ENCODE assay signal across 8 cellular contexts in genomic region chr7:135211946-135212685, GRCh38. TPM values are rescaled to one million over a fixed set of nuclear protein-coding genes. Genes with fewer than 3 reads are reported as not detected.
DNase-seq lines count a peak whose midpoint lies in the region; ATAC-seq and TF ChIP-seq lines count a peak whose summit lies in the region.
"Not testable (repeated sequence)": the region's sequence is repeated elsewhere in the genome, so short reads cannot be mapped to it uniquely, and the experiment has no call there.

No MANE protein-coding gene starts in this region.

- not testable (repeated sequence) for BruUV-seq in HCT116 (replicated peaks; lab: Mats Ljungman, UMichigan)
- BruUV-seq in PC-3 (replicated peaks; lab: Mats Ljungman, UMichigan), result TSS peak; percentile 90

- POLR2A ChIA-PET in HCT116 (lab: Charles Lee); PC-3 (lab: Charles Lee; ENCODE audit: unreplicated experiment): not testable (repeated sequence)

- H3K36me3 ChIP-seq in BLaER1 treated with 17β-estradiol and CSF1 and Interleukin-3, amounts not matched to agents 10 nM and 100 nM; HCT116 (ENCODE audit: control insufficient read depth in 1 of 2, insufficient read depth in 2 of 2, low read length in 2 of 2); PC-3 (ENCODE audit: low read depth, low read length); duodenal mucosa (ENCODE audit: control insufficient read depth in 1 of 2, insufficient read depth in 2 of 2, low read length in 2 of 2); hepatocyte (replicated peaks; ENCODE audit: insufficient read depth, low read depth): not testable (repeated sequence)

- WGBS in hepatocyte (ENCODE audit: low lambda C conversion rate, missing lambda C conversion rate), result 56% methylated on average over 24 of the region's 30 CpGs

- not testable (repeated sequence) for H3K36me3 Mint-ChIP-seq in activated T-helper 2 cell treated with anti-CD3 and anti-CD28 coated beads, Interferon-gamma antibody, Interleukin-2, Interleukin-4, amounts not matched to agents 10 μg/mL and 5 μg/mL and 100 μg/mL, durations not matched to agents 14 hours and 24 hours and 36 hours (ENCODE audit: low read depth); naive B cell

- peaks cover 28% of the 10 kb centered on the region for H3K4me1 Mint-ChIP-seq in activated T-helper 2 cell treated with anti-CD3 and anti-CD28 coated beads, Interferon-gamma antibody, Interleukin-2, Interleukin-4, amounts not matched to agents 10 μg/mL and 5 μg/mL and 100 μg/mL, durations not matched to agents 14 hours and 24 hours and 36 hours (ENCODE audit: low read depth)
- peaks cover 19 to 38% (median 34%) of the 10 kb centered on the region in 3 donors for H3K4me1 Mint-ChIP-seq in naive B cell
- peaks cover 32% of the 10 kb centered on the region for H3K4me1 Mint-ChIP-seq in stimulated activated naive CD8-positive, alpha-beta T cell treated with anti-CD3 and anti-CD28 coated beads, Interleukin-15, amount 100 ng/mL, for 72 hours

- H3K9me3 Mint-ChIP-seq in activated T-helper 2 cell treated with anti-CD3 and anti-CD28 coated beads, Interferon-gamma antibody, Interleukin-2, Interleukin-4, amounts not matched to agents 10 μg/mL and 5 μg/mL and 100 μg/mL, durations not matched to agents 14 hours and 24 hours and 36 hours; naive B cell; stimulated activated naive CD8-positive, alpha-beta T cell treated with anti-CD3 and anti-CD28 coated beads, Interleukin-15, amount 100 ng/mL, for 72 hours: not testable (repeated sequence)

- H3K27me3 ChIP-seq in BLaER1 treated with 17β-estradiol and CSF1 and Interleukin-3, amounts not matched to agents 10 nM and 100 nM, result peaks cover 0 to 15% (median 0%) of the 10 kb centered on the region in 11 experiments; a peak in 4 of 22 replicates
- not testable (repeated sequence) for H3K27me3 ChIP-seq in HCT116 (ENCODE audit: insufficient read depth, low read length); PC-3 (ENCODE audit: low read length); duodenal mucosa (ENCODE audit: control insufficient read depth in 1 of 2, insufficient read depth in 2 of 2, low read length in 2 of 2); hepatocyte

- peak overlapping the region; percentile 74 to 92 (median 85) for H3K9ac ChIP-seq in BLaER1 treated with 17β-estradiol and CSF1 and Interleukin-3, amounts not matched to agents 10 nM and 100 nM
- H3K9ac ChIP-seq in HCT116 (ENCODE audit: low read length) (peak overlapping the region; percentile 73), PC-3 (ENCODE audit: low read length) (peak overlapping the region; percentile 69), duodenal mucosa (ENCODE audit: low read depth in 1 of 2, low read length in 2 of 2) (peak overlapping the region; percentile 59 to 76)

- H3K9me3 ChIP-seq in BLaER1 treated with 17β-estradiol and CSF1 and Interleukin-3, amounts not matched to agents 10 nM and 100 nM (replicated peaks in 1 of 11); HCT116 (ENCODE audit: control insufficient read depth in 1 of 2, insufficient read depth in 1 of 2, low read depth in 1 of 2, low read length in 2 of 2); PC-3 (ENCODE audit: low read length); duodenal mucosa (ENCODE audit: control insufficient read depth in 1 of 2, low read length in 2 of 2); hepatocyte (ENCODE audit: low read depth): not testable (repeated sequence)

- DNase-seq in HCT116 (ENCODE audit: low read depth, low spot score); activated T-helper 2 cell treated with anti-CD3 and anti-CD28 coated beads, Interferon-gamma antibody, Interleukin-2, Interleukin-4, amounts not matched to agents 10 μg/mL and 5 μg/mL and 100 μg/mL, durations not matched to agents 14 hours and 24 hours and 36 hours (ENCODE audit: low spot score); hepatocyte (ENCODE audit: low spot score); naive B cell; stimulated activated naive CD8-positive, alpha-beta T cell treated with anti-CD3 and anti-CD28 coated beads, Interleukin-15, amount 100 ng/mL, for 72 hours: not testable (repeated sequence)
- DNase-seq in PC-3, result peak; percentile 19

- not testable (repeated sequence) for H3F3A ChIP-seq in PC-3 (ENCODE audit: low read length, unreplicated experiment)

- ATAC-seq in HCT116; naive B cell (ENCODE audit: low read depth in 2 of 2); stimulated activated naive CD8-positive, alpha-beta T cell treated with anti-CD3 and anti-CD28 coated beads, Interleukin-15, amount 100 ng/mL, for 72 hours: not testable (repeated sequence)
- ATAC-seq in PC-3, result peak; percentile 3; the same call in 1 of the 2 replicates

- H3K27ac ChIP-seq in BLaER1 treated with 17β-estradiol and CSF1 and Interleukin-3, amounts not matched to agents 10 nM and 100 nM, result peak overlapping the region in 10 of 11 experiments; percentile 49 to 81 (median 70); a peak in 18 of 22 replicates
- not testable (repeated sequence) for H3K27ac ChIP-seq in HCT116 (ENCODE audit: low read depth, low read length); PC-3 (ENCODE audit: low read length)
- peak overlapping the region; percentile 46 for H3K27ac ChIP-seq in duodenal mucosa (ENCODE audit: low read depth, low read length)
- H3K27ac ChIP-seq in hepatocyte, result peak overlapping the region; percentile 71

- not testable (repeated sequence) for H3K27me3 Mint-ChIP-seq in activated T-helper 2 cell treated with anti-CD3 and anti-CD28 coated beads, Interferon-gamma antibody, Interleukin-2, Interleukin-4, amounts not matched to agents 10 μg/mL and 5 μg/mL and 100 μg/mL, durations not matched to agents 14 hours and 24 hours and 36 hours (ENCODE audit: low read depth); naive B cell; stimulated activated naive CD8-positive, alpha-beta T cell treated with anti-CD3 and anti-CD28 coated beads, Interleukin-15, amount 100 ng/mL, for 72 hours

- peak overlapping the region; percentile 95 for H3K4me3 Mint-ChIP-seq in activated T-helper 2 cell treated with anti-CD3 and anti-CD28 coated beads, Interferon-gamma antibody, Interleukin-2, Interleukin-4, amounts not matched to agents 10 μg/mL and 5 μg/mL and 100 μg/mL, durations not matched to agents 14 hours and 24 hours and 36 hours (ENCODE audit: low read depth)
- H3K4me3 Mint-ChIP-seq in naive B cell, result peak overlapping the region; percentile 91 to 98 (median 96)
- peak overlapping the region; percentile 87 to 99 for H3K4me3 Mint-ChIP-seq in stimulated activated naive CD8-positive, alpha-beta T cell treated with anti-CD3 and anti-CD28 coated beads, Interleukin-15, amount 100 ng/mL, for 72 hours

- intact Hi-C loops in HCT116 (cut with micrococcal nuclease), result not testable (repeated sequence)
- intact Hi-C loops in PC-3 (cut with micrococcal nuclease), result loop anchor here (2.0 to 10.0 kb wide), 3 partner anchors 41 to 225 kb away; partner anchors contain the start of genes AGBL3 and CYREN
- intact Hi-C loops in activated T-helper 2 cell treated with anti-CD3 and anti-CD28 coated beads, Interferon-gamma antibody, Interleukin-2, Interleukin-4, amounts not matched to agents 10 μg/mL and 5 μg/mL and 100 μg/mL, durations not matched to agents 14 hours and 24 hours and 36 hours (cut with micrococcal nuclease), result loop anchor here (1.0 to 5.0 kb wide), 5 partner anchors 41 to 765 kb away; partner anchors contain the start of genes AGBL3, CNOT4, CYREN and MTPN

- not testable (repeated sequence) for TF ChIP-seq RAD21 in HCT116 (IDR thresholded peaks at IDR 0.05; ENCODE audit: low read depth)

- not testable (repeated sequence) for H3K79me2 ChIP-seq in HCT116 (ENCODE audit: insufficient read depth, low read length); PC-3 (ENCODE audit: low read length); hepatocyte

- not testable (repeated sequence) for TF ChIP-seq POLR2A in HCT116 (IDR thresholded peaks at IDR 0.05; ENCODE audit: borderline replicate concordance, extremely low read depth, insufficient read depth, insufficient read length)

- H3K4me1 ChIP-seq in BLaER1 treated with 17β-estradiol and CSF1 and Interleukin-3, amounts not matched to agents 10 nM and 100 nM, result peaks cover 35 to 43% (median 41%) of the 10 kb centered on the region in 10 experiments
- H3K4me1 ChIP-seq in HCT116 (ENCODE audit: control insufficient read depth in 1 of 2, insufficient read depth in 2 of 2, low read length in 2 of 2); PC-3 (ENCODE audit: insufficient read depth, low read length): not testable (repeated sequence)
- peaks cover 11 to 16% of the 10 kb centered on the region in 2 donors for H3K4me1 ChIP-seq in duodenal mucosa (ENCODE audit: control insufficient read depth in 1 of 2, insufficient read depth in 2 of 2, low read length in 2 of 2)
- H3K4me1 ChIP-seq in hepatocyte (ENCODE audit: insufficient read depth), result peaks cover 11% of the 10 kb centered on the region

- H3K4me3 ChIP-seq in BLaER1 treated with 17β-estradiol and CSF1 and Interleukin-3, amounts not matched to agents 10 nM and 100 nM, result peak overlapping the region; percentile 71 to 94 (median 82)
- H3K4me3 ChIP-seq in HCT116 (replicated peaks in 1 of 2; ENCODE audit: low read depth in 1 of 2, low read length in 2 of 2), result peak overlapping the region; percentile 58 to 81
- H3K4me3 ChIP-seq in PC-3 (ENCODE audit: low read length), result peak overlapping the region; percentile 100
- H3K4me3 ChIP-seq in duodenal mucosa (ENCODE audit: low read depth in 1 of 2, low read length in 2 of 2), result peak overlapping the region; percentile 72 to 83
- H3K4me3 ChIP-seq in hepatocyte, result peak overlapping the region; percentile 72

- RAD21 ChIA-PET in HCT116 (lab: Charles Lee; ENCODE audit: low non-redundant PET in 1 of 2, low total read pairs in 2 of 2, uncharacterized antibody in 2 of 2, unreplicated experiment in 2 of 2), result not testable (repeated sequence)

- H3K9me2 ChIP-seq in HCT116 (ENCODE audit: insufficient read depth); PC-3 (replicated peaks; ENCODE audit: low read length); hepatocyte (replicated peaks; ENCODE audit: insufficient read depth): not testable (repeated sequence)

- peak overlapping the region; percentile 83 to 97 (median 88) for H3K4me2 ChIP-seq in BLaER1 treated with 17β-estradiol and CSF1 and Interleukin-3, amounts not matched to agents 10 nM and 100 nM
- H3K4me2 ChIP-seq in HCT116 (ENCODE audit: low read length), result peak overlapping the region; percentile 91
- H3K4me2 ChIP-seq in PC-3 (ENCODE audit: low read length), result peak overlapping the region; percentile 94
- H3K4me2 ChIP-seq in hepatocyte, result peak overlapping the region; percentile 92

- peak overlapping the region; percentile 76 for H3K27ac Mint-ChIP-seq in activated T-helper 2 cell treated with anti-CD3 and anti-CD28 coated beads, Interferon-gamma antibody, Interleukin-2, Interleukin-4, amounts not matched to agents 10 μg/mL and 5 μg/mL and 100 μg/mL, durations not matched to agents 14 hours and 24 hours and 36 hours
- peak overlapping the region; percentile 66 to 95 (median 90) for H3K27ac Mint-ChIP-seq in naive B cell
- H3K27ac Mint-ChIP-seq in stimulated activated naive CD8-positive, alpha-beta T cell treated with anti-CD3 and anti-CD28 coated beads, Interleukin-15, amount 100 ng/mL, for 72 hours, result peak overlapping the region; percentile 67 to 81

- CTCF ChIA-PET in HCT116 (lab: Charles Lee), result interaction anchor here (1.0 kb wide), 1 partner anchor 522 kb away, joined by 4 read pairs; no protein-coding TSS in a partner anchor
- CTCF ChIA-PET in PC-3 (lab: Charles Lee), result interaction anchor here (0.7 kb wide), 1 partner anchor 62 kb away, joined by 3 read pairs; no protein-coding TSS in a partner anchor

- TF ChIP-seq CTCF in HCT116 (IDR thresholded peaks at IDR 0.05 in 2 of 3, conservative IDR thresholded peaks at IDR 0.05 in 1 of 3; ENCODE audit: borderline replicate concordance in 1 of 3, insufficient read depth in 1 of 3, low read depth in 2 of 3, low read length in 2 of 3); PC-3 (conservative IDR thresholded peaks at IDR 0.05; ENCODE audit: low read depth, low read length); hepatocyte (IDR thresholded peaks at IDR 0.05; ENCODE audit: poor library complexity): not testable (repeated sequence)

- H2AFZ ChIP-seq in HCT116 (ENCODE audit: low read depth, low read length, poor library complexity, severe bottlenecking) (peak overlapping the region; percentile 9), PC-3 (ENCODE audit: low read length) (peak overlapping the region; percentile 100), hepatocyte (peak overlapping the region; percentile 89)

- peaks cover 0 to 13% (median 0%) of the 10 kb centered on the region in 11 experiments; a peak in 1 of 22 replicates for H4K20me1 ChIP-seq in BLaER1 treated with 17β-estradiol and CSF1 and Interleukin-3, amounts not matched to agents 10 nM and 100 nM
- not testable (repeated sequence) for H4K20me1 ChIP-seq in HCT116 (ENCODE audit: insufficient read depth); PC-3 (ENCODE audit: low read length); hepatocyte (ENCODE audit: insufficient read depth, poor library complexity, severe bottlenecking)

RNA-seq across cellular contexts. Expression of gene WDR91, which starts 0.8 kb away (rescaled TPM):
- total RNA-seq in HCT116 (2021; ENCODE audit: unreplicated experiment), result 10.1 TPM
- polyA plus RNA-seq in HCT116 (2012), result 7.1 and 7.9 TPM in 2 replicates
- total RNA-seq in PC-3 (2014; rRNA removed), result 12.3 and 23.0 TPM in 2 replicates
- 19.2 and 22.6 TPM in 2 replicates for total RNA-seq in activated T-helper 2 cell treated with anti-CD3 and anti-CD28 coated beads, Interferon-gamma antibody, Interleukin-2, Interleukin-4, amounts not matched to agents 10 μg/mL and 5 μg/mL and 100 μg/mL, durations not matched to agents 14 hours and 24 hours and 36 hours
- total RNA-seq in hepatocyte, result 7.3 and 8.0 TPM in 2 replicates
- polyA plus RNA-seq in hepatocyte, result 8.2 and 8.5 TPM in 2 replicates
- polyA plus RNA-seq in naive B cell (ENCODE audit: low read depth in 6 of 6), result 1 to 10 TPM; 2.3 to 5.8 (median 4.5) TPM

RNA-seq across cellular contexts. Expression of gene STRA8, which starts 21.5 kb away (rescaled TPM):
- total RNA-seq in HCT116 (2021; ENCODE audit: unreplicated experiment), result not detected
- polyA plus RNA-seq in HCT116 (2012), result not detected in 2 replicates
- total RNA-seq in PC-3 (2014; rRNA removed), result not detected in 2 replicates
- total RNA-seq in activated T-helper 2 cell treated with anti-CD3 and anti-CD28 coated beads, Interferon-gamma antibody, Interleukin-2, Interleukin-4, amounts not matched to agents 10 μg/mL and 5 μg/mL and 100 μg/mL, durations not matched to agents 14 hours and 24 hours and 36 hours, result not detected in 2 replicates
- total RNA-seq in hepatocyte, result not detected in 2 replicates
- polyA plus RNA-seq in hepatocyte, result not detected in 2 replicates
- not detected for polyA plus RNA-seq in naive B cell (ENCODE audit: low read depth in 6 of 6)

RNA-seq across cellular contexts. Expression of gene CYREN, which starts 41.6 kb away (rescaled TPM):
- total RNA-seq in HCT116 (2021; ENCODE audit: unreplicated experiment), result 54.5 TPM
- 24.6 and 32.8 TPM in 2 replicates for polyA plus RNA-seq in HCT116 (2012)
- 48.2 and 66.8 TPM in 2 replicates for total RNA-seq in PC-3 (2014; rRNA removed)
- total RNA-seq in activated T-helper 2 cell treated with anti-CD3 and anti-CD28 coated beads, Interferon-gamma antibody, Interleukin-2, Interleukin-4, amounts not matched to agents 10 μg/mL and 5 μg/mL and 100 μg/mL, durations not matched to agents 14 hours and 24 hours and 36 hours, result 50.1 and 52.9 TPM in 2 replicates
- 41.6 and 43.2 TPM in 2 replicates for total RNA-seq in hepatocyte
- polyA plus RNA-seq in hepatocyte, result 45.2 and 53.5 TPM in 2 replicates
- polyA plus RNA-seq in naive B cell (ENCODE audit: low read depth in 6 of 6), result 10 to 100 TPM; 35.4 to 64.0 (median 48.9) TPM

Comparison
In these comparisons a context has a peak if more than half of its experiments do, and no peak if none do; other contexts are left out.
1. H2AFZ ChIP-seq: peak in every context shown above with its lines; median percentile 100 in PC-3; 89 in hepatocyte; 9 in HCT116.